In the genomic region with DNA sequence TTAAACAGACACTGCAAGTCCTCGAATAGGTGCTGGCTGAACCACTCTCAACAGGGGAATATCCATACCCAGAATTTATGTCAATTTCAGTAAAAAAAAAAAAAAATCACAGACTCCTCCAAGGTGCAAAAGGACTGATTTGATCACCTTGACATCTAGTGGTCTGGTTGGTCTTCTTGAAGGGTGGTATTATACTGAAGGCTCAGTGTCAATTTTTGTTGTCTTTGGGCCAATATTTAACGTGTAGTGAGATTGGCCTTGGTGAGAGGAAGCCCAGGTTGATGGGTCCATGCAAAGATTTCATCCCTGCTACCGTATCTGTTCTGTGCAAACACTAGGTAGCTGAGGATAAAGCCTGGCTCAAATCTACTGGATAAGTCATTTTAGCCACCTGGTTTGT, we compare ENCODE assay signal across 18 cellular contexts. TPM values are rescaled to one million over a fixed set of nuclear protein-coding genes. Genes with fewer than 3 reads are reported as not detected.
A peak's percentile ranks its signal among the peaks of the same experiment; 100 is the strongest.
DNase-seq lines count a peak whose midpoint lies in the region; ATAC-seq, FAIRE-seq and TF ChIP-seq lines count a peak whose summit lies in the region.
"Had no signal": no experiment of that assay in that cellular context is flagged by ENCODE, and none has a peak within 500 bp of the region (broad histone marks: within the 10 kb centered on the region; RNA-seq: fewer than 3 reads in every experiment).

No MANE protein-coding gene starts in this region.

- H3K27ac Mint-ChIP-seq in activated CD4-positive, alpha-beta T cell treated with anti-CD3 and anti-CD28 coated beads, Interleukin-2, amount 10 ng/mL, durations not matched to agents 24 days and 14 days, result peak overlapping the region; percentile 71
- peak overlapping the region; percentile 29 for H3K27ac Mint-ChIP-seq in activated CD4-positive, alpha-beta memory T cell treated with anti-CD3 and anti-CD28 coated beads for 36 hours
- H3K27ac Mint-ChIP-seq: progenitor cell of endocrine pancreas; stimulated activated memory B cell treated with anti-CD40 and anti-IgM and Interleukin-4, amounts not matched to agents 10 μg/mL and 1 μg/mL and 100 μg/mL, for 72 hours had no signal

- peak; percentile 27 for FAIRE-seq in GM12892 (lab: Jason Lieb, UNC)
- FAIRE-seq: A204.1 had no signal

- H3K27ac ChIP-seq in right lobe of liver, result no peak overlapping the region
- H3K27ac ChIP-seq: SK-N-MC had no signal

- no peak for TF ChIP-seq POLR2A in GM12892 (IDR thresholded peaks at IDR 0.05; ENCODE audit: low read depth, low read length)
- TF ChIP-seq POLR2A in right lobe of liver (IDR thresholded peaks at IDR 0.05), result no peak

- H3K27me3 ChIP-seq in right lobe of liver, result no peaks in the 10 kb centered on the region

- H3K4me3 ChIP-seq in right lobe of liver, result no peak overlapping the region
- H3K4me3 ChIP-seq: SK-N-MC had no signal

- POLR2A ChIA-PET in activated CD4-positive, alpha-beta memory T cell treated with anti-CD3 and anti-CD28 coated beads for 36 hours (lab: Charles Lee), result interaction anchor here (3.2 kb wide), 1 partner anchor 150 kb away, joined by 12 read pairs; a partner anchor contains a TSS

- peaks cover 18% of the 10 kb centered on the region for H3K36me3 Mint-ChIP-seq in activated CD4-positive, alpha-beta T cell treated with anti-CD3 and anti-CD28 coated beads, Interleukin-2, amount 10 ng/mL, durations not matched to agents 24 days and 14 days (ENCODE audit: low read depth)
- H3K36me3 Mint-ChIP-seq in activated CD4-positive, alpha-beta memory T cell treated with anti-CD3 and anti-CD28 coated beads for 36 hours, result peaks cover 11% of the 10 kb centered on the region

- H3K36me3 ChIP-seq in right lobe of liver, result no peaks in the 10 kb centered on the region

- no peaks in the 10 kb centered on the region for H3K27me3 Mint-ChIP-seq in activated CD4-positive, alpha-beta T cell treated with anti-CD3 and anti-CD28 coated beads, Interleukin-2, amount 10 ng/mL, durations not matched to agents 24 days and 14 days
- H3K27me3 Mint-ChIP-seq in activated CD4-positive, alpha-beta memory T cell treated with anti-CD3 and anti-CD28 coated beads for 36 hours, result no peaks in the 10 kb centered on the region
- H3K27me3 Mint-ChIP-seq: progenitor cell of endocrine pancreas; stimulated activated memory B cell treated with anti-CD40 and anti-IgM and Interleukin-4, amounts not matched to agents 10 μg/mL and 1 μg/mL and 100 μg/mL, for 72 hours had no signal

- peak in 3 of 4 donors; percentile 26 to 51 (median 44) for ATAC-seq in right lobe of liver
- no peak for ATAC-seq in GM21786 (IDR thresholded peaks at IDR 0.05; ENCODE audit: unreplicated experiment)
- ATAC-seq: stimulated activated memory B cell treated with anti-CD40 and anti-IgM and Interleukin-4, amounts not matched to agents 10 μg/mL and 1 μg/mL and 100 μg/mL, for 72 hours had no signal

- WGBS in right lobe of liver (ENCODE audit: insufficient coverage, low coverage, low lambda C conversion rate, missing lambda C conversion rate), result 49% methylated on average over 2 of the region's 3 CpGs

- H3K4me3 Mint-ChIP-seq in activated CD4-positive, alpha-beta T cell treated with anti-CD3 and anti-CD28 coated beads, Interleukin-2, amount 10 ng/mL, durations not matched to agents 24 days and 14 days, result no peak overlapping the region
- H3K4me3 Mint-ChIP-seq in activated CD4-positive, alpha-beta memory T cell treated with anti-CD3 and anti-CD28 coated beads for 36 hours, result no peak overlapping the region
- H3K4me3 Mint-ChIP-seq: stimulated activated memory B cell treated with anti-CD40 and anti-IgM and Interleukin-4, amounts not matched to agents 10 μg/mL and 1 μg/mL and 100 μg/mL, for 72 hours had no signal

- peaks cover 12% of the 10 kb centered on the region for H3K9me3 Mint-ChIP-seq in activated CD4-positive, alpha-beta T cell treated with anti-CD3 and anti-CD28 coated beads, Interleukin-2, amount 10 ng/mL, durations not matched to agents 24 days and 14 days
- peaks cover 3% of the 10 kb centered on the region for H3K9me3 Mint-ChIP-seq in activated CD4-positive, alpha-beta memory T cell treated with anti-CD3 and anti-CD28 coated beads for 36 hours
- H3K9me3 Mint-ChIP-seq: stimulated activated memory B cell treated with anti-CD40 and anti-IgM and Interleukin-4, amounts not matched to agents 10 μg/mL and 1 μg/mL and 100 μg/mL, for 72 hours had no signal

- H3K9me3 ChIP-seq in right lobe of liver, result no peaks in the 10 kb centered on the region

- peak in 2 of 4 donors; percentile 16 to 18 for TF ChIP-seq CTCF in right lobe of liver (IDR thresholded peaks at IDR 0.05)

- intact Hi-C loops in activated CD4-positive, alpha-beta T cell treated with anti-CD3 and anti-CD28 coated beads, Interleukin-2, amount 10 ng/mL, durations not matched to agents 24 days and 14 days (cut with micrococcal nuclease), result loop anchor here (10.0 kb wide), 1 partner anchor 268 kb away; no protein-coding TSS in a partner anchor
- intact Hi-C loops in activated CD4-positive, alpha-beta memory T cell treated with anti-CD3 and anti-CD28 coated beads for 36 hours (cut with micrococcal nuclease), result loop anchor here (1.0 kb wide), 4 partner anchors 82 to 278 kb away; a partner anchor contains a TSS
- intact Hi-C loops in right lobe of liver (cut with DNase I), result no loop called here

- CTCF ChIA-PET in activated CD4-positive, alpha-beta memory T cell treated with anti-CD3 and anti-CD28 coated beads for 36 hours (lab: Charles Lee), result interaction anchor here (0.7 to 6.7 kb wide), 17 partner anchors 9 to 278 kb away, joined by 3 to 33 read pairs (median 4); a partner anchor contains a TSS

- DNase-seq in activated CD4-positive, alpha-beta T cell treated with anti-CD3 and anti-CD28 coated beads, Interleukin-2, amount 10 ng/mL, durations not matched to agents 24 days and 14 days, result peak; percentile 58
- DNase-seq in activated CD4-positive, alpha-beta T cell treated with anti-CD3 and anti-CD28 coated beads for 1 hour, result no peak
- no peak for DNase-seq in GM12892 (ENCODE audit: insufficient read length)
- DNase-seq in activated CD4-positive, alpha-beta memory T cell treated with anti-CD3 and anti-CD28 coated beads for 36 hours, result no peak
- DNase-seq in right lobe of liver, result no peak
- DNase-seq in stimulated activated CD4-positive, alpha-beta T cell treated with anti-CD3 and anti-CD28 coated beads, Interleukin-15, amount 100 ng/mL, for 24 hours, result no peak
- no peak for DNase-seq in glomerular visceral epithelial cell (ENCODE audit: extremely low spot score)
- DNase-seq: cerebellar nuclear complex; DMS 273 treated with DMSO at 0.1 percent for 48 hours; KBM-7; midbrain; NCI-H1694 treated with DMSO at 0.1 percent for 48 hours; stimulated activated CD4-positive, alpha-beta T cell treated with anti-CD3 and anti-CD28 coated beads, Interleukin-2, amount 100 ng/mL, for 24 hours had no signal

- peaks cover 0 to 9% (median 0%) of the 10 kb centered on the region in 4 donors for H3K4me1 ChIP-seq in right lobe of liver

- H3K4me1 Mint-ChIP-seq in activated CD4-positive, alpha-beta T cell treated with anti-CD3 and anti-CD28 coated beads, Interleukin-2, amount 10 ng/mL, durations not matched to agents 24 days and 14 days, result peaks cover 70% of the 10 kb centered on the region
- peaks cover 81% of the 10 kb centered on the region for H3K4me1 Mint-ChIP-seq in activated CD4-positive, alpha-beta memory T cell treated with anti-CD3 and anti-CD28 coated beads for 36 hours (ENCODE audit: low read depth)

RNA-seq across cellular contexts. Expression of a gene that starts 4.0 kb away (rescaled TPM):
- total RNA-seq in activated CD4-positive, alpha-beta T cell treated with anti-CD3 and anti-CD28 coated beads, Interleukin-2, amount 10 ng/mL, durations not matched to agents 24 days and 14 days, result 107 and 110 TPM in 2 replicates
- 2.5 TPM for polyA plus RNA-seq in GM12892 (2012; ENCODE audit: missing spikeins)
- total RNA-seq in activated CD4-positive, alpha-beta memory T cell treated with anti-CD3 and anti-CD28 coated beads for 36 hours, result 10 to 100 TPM; 95.1 to 95.7 TPM
- total RNA-seq in right lobe of liver, result 1 to 10 TPM in 5 of 6 experiments, under 1 TPM in 1; 0.44 to 5.0 (median 1.5) TPM
- total RNA-seq: progenitor cell of endocrine pancreas had no signal

Comparison
In these comparisons a context has a peak if more than half of its experiments do, and no peak if none do; other contexts are left out.
1. RNA of a gene that starts 4.0 kb away (total RNA-seq): 107 to 110 TPM in activated CD4-positive, alpha-beta T cell treated with anti-CD3 and anti-CD28 coated beads, Interleukin-2, amount 10 ng/mL, durations not matched to agents 24 days and 14 days and 95.1 to 95.7 TPM in activated CD4-positive, alpha-beta memory T cell treated with anti-CD3 and anti-CD28 coated beads for 36 hours; 0.44 to 5.0 TPM in right lobe of liver; every median in the first group is over 10 times any median in the second.
2. intact Hi-C loops: an anchor here in activated CD4-positive, alpha-beta T cell treated with anti-CD3 and anti-CD28 coated beads, Interleukin-2, amount 10 ng/mL, durations not matched to agents 24 days and 14 days (10.0 kb wide) and activated CD4-positive, alpha-beta memory T cell treated with anti-CD3 and anti-CD28 coated beads for 36 hours (1.0 kb wide); none called in right lobe of liver.